Comparison of ENCODE assay signal across 20 cellular contexts in the genomic region with DNA sequence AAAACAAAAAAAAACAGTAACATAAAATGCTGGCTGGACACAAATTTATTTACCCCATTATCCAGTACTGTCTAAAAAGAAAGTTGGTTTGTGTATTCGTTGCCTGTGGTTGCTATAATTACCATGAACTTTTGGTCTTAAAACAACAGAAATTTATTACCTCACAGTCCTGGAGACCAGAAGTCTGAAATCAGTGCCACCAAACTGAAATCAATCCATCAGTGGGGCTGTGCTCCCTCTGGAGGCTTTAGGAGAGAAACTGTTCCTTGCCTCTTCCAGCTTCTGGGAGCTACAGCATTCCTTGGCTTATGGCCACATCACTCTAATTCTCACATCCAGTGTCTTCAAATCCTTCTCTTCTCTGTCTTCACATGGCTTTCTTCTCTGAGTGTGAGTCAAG.
DNase-seq lines count a peak whose midpoint lies in the region; ATAC-seq and TF ChIP-seq lines count a peak whose summit lies in the region.
"Had no signal": no experiment of that assay in that cellular context is flagged by ENCODE, and none has a peak within 500 bp of the region (broad histone marks: within the 10 kb centered on the region; RNA-seq: fewer than 3 reads in every experiment).

No MANE protein-coding gene starts in this region.

- DNase-seq in DMS 273 (lab: John Stamatoyannopoulos, UW; ENCODE audit: unreplicated experiment) (peak; percentile 12), DMS 273 treated with DMSO at 0.1 percent for 48 hours (lab: John Stamatoyannopoulos, UW) (no peak), epithelial cell of esophagus (ENCODE audit: low read depth) (no peak), osteoblast (ENCODE audit: insufficient read length, low spot score, missing footprints) (peak; percentile 29)
- DNase-seq in activated CD4-positive, CD25-positive, alpha-beta regulatory T cell (lab: John Stamatoyannopoulos, UW), result no peak
- DNase-seq: activated T-cell treated with anti-CD3 and anti-CD28 coated beads, Interleukin-2, amount 50 U/mL, for 1 hour; CD4-positive, alpha-beta T cell; cerebellar nuclear complex; KBM-7; kidney; NCI-H1436; NCI-H345; SJCRH30; T1000 had no signal

- TF ChIP-seq CTCF in OCI-LY3 (IDR thresholded peaks at IDR 0.05; ENCODE audit: low read depth, low read length), result peak; percentile 23; the same call in 1 of the 2 replicates
- peak; percentile 6 for TF ChIP-seq CTCF in epithelial cell of esophagus (IDR thresholded peaks at IDR 0.05; ENCODE audit: insufficient read depth, low read depth, low read length, missing control alignments)
- peak; percentile 29 for TF ChIP-seq CTCF in osteoblast (IDR thresholded peaks at IDR 0.05; ENCODE audit: extremely low read depth, low read depth, low read length)

- H3K36me3 ChIP-seq in OCI-LY3 (replicated peaks; ENCODE audit: low read depth, low read length) (no peaks in the 10 kb centered on the region), osteoblast (ENCODE audit: insufficient read depth, low read length) (no peaks in the 10 kb centered on the region)
- H3K36me3 ChIP-seq: SJCRH30 had no signal

- 0 out of 2 replicates have a peak, but pooled peaks cover 10% of the 10 kb centered on the region for H3K27me3 ChIP-seq in OCI-LY3 (ENCODE audit: low read depth, low read length)
- H3K27me3 ChIP-seq in osteoblast (ENCODE audit: insufficient read depth, low read length), result no peaks in the 10 kb centered on the region
- H3K27me3 ChIP-seq: SJCRH30 had no signal

- H3K4me2 ChIP-seq in OCI-LY3 (ENCODE audit: low read length), result no peak overlapping the region
- H3K4me2 ChIP-seq in osteoblast (ENCODE audit: insufficient read depth, low read length), result no peak overlapping the region
- H3K4me2 ChIP-seq: smooth muscle cell had no signal

- H3K9me3 ChIP-seq in OCI-LY3 (ENCODE audit: insufficient read depth, low read length), result peaks cover 6% of the 10 kb centered on the region; the same call in 1 of the 2 replicates
- H3K9me3 ChIP-seq in osteoblast (ENCODE audit: low read depth, low read length), result peaks cover 8% of the 10 kb centered on the region
- H3K9me3 ChIP-seq: SJCRH30 had no signal

- H3K4me1 ChIP-seq in OCI-LY3 (ENCODE audit: low read length) (no peaks in the 10 kb centered on the region), osteoblast (ENCODE audit: insufficient read depth, low read length) (no peaks in the 10 kb centered on the region)
- H3K4me1 ChIP-seq: SJCRH30 had no signal

- no peak overlapping the region for H3K9ac ChIP-seq in OCI-LY3 (ENCODE audit: low read length)

- no peak for ATAC-seq in GM21723 (IDR thresholded peaks at IDR 0.05; ENCODE audit: unreplicated experiment)
- ATAC-seq in GM21528 (IDR thresholded peaks at IDR 0.05; ENCODE audit: low FRiP score, unreplicated experiment), result no peak
- ATAC-seq: activated naive CD4-positive, alpha-beta T cell treated with anti-CD3 and anti-CD28 coated beads, Interleukin-2, amount 50 U/mL, for 72 hours; stimulated activated memory B cell treated with anti-CD40 and anti-IgM and Interleukin-4, amounts not matched to agents 10 μg/mL and 1 μg/mL and 100 μg/mL, for 72 hours had no signal

- no peak overlapping the region for H3K4me3 ChIP-seq in OCI-LY3 (ENCODE audit: low read length)
- no peak overlapping the region for H3K4me3 ChIP-seq in epithelial cell of esophagus (ENCODE audit: low read length)
- H3K4me3 ChIP-seq in osteoblast (ENCODE audit: insufficient read depth, low read length), result no peak overlapping the region
- H3K4me3 ChIP-seq: SJCRH30, smooth muscle cell had no signal

- no peak overlapping the region for H3K27ac ChIP-seq in OCI-LY3 (ENCODE audit: low read length)
- no peak overlapping the region for H3K27ac ChIP-seq in osteoblast (ENCODE audit: low read depth, low read length)
- H3K27ac ChIP-seq: SJCRH30 had no signal

- H2AFZ ChIP-seq in OCI-LY3 (ENCODE audit: low read depth, low read length) (no peak overlapping the region), osteoblast (ENCODE audit: low read length) (no peak overlapping the region)

- H4K20me1 ChIP-seq in OCI-LY3 (ENCODE audit: insufficient read depth, low read length), result no peaks in the 10 kb centered on the region
- no peaks in the 10 kb centered on the region for H4K20me1 ChIP-seq in osteoblast (ENCODE audit: insufficient read depth, low read length)

- H3K79me2 ChIP-seq in OCI-LY3 (ENCODE audit: low read length) (no peaks in the 10 kb centered on the region), osteoblast (ENCODE audit: insufficient read depth, low read length) (no peaks in the 10 kb centered on the region)

Comparison
In these comparisons a context has a peak if more than half of its experiments do, and no peak if none do; other contexts are left out.
1. DNase-seq: peak in DMS 273 (single experiment) and osteoblast (single experiment); none in DMS 273 treated with DMSO at 0.1 percent for 48 hours (single experiment), epithelial cell of esophagus (single experiment) and activated CD4-positive, CD25-positive, alpha-beta regulatory T cell (0 of 4).
2. Peak in every context shown above with its lines, with median percentiles within 50 percentile points of each other: CTCF ChIP-seq.